In genomic region chr16:57500578-57501111, GRCh38 we compare ENCODE assay signal across 1 cellular context.
TF ChIP-seq lines count a peak whose summit lies in the region.

No MANE protein-coding gene starts in this region.

TF ChIP-seq in K562, 482 proteins besides CTCF, POLR2A, EP300 and RAD21:
- TF ChIP-seq ZNF384 (IDR thresholded peaks at IDR 0.05; ENCODE audit: low read depth, low read length) = peak; percentile 90
- peak in 1 of 2 experiments; percentile 44; a peak in 1 of 4 replicates for TF ChIP-seq NRF1 (conservative IDR thresholded peaks at IDR 0.05 in 1 of 2, IDR thresholded peaks at IDR 0.05 in 1 of 2)
- TF ChIP-seq, protein P1, sequence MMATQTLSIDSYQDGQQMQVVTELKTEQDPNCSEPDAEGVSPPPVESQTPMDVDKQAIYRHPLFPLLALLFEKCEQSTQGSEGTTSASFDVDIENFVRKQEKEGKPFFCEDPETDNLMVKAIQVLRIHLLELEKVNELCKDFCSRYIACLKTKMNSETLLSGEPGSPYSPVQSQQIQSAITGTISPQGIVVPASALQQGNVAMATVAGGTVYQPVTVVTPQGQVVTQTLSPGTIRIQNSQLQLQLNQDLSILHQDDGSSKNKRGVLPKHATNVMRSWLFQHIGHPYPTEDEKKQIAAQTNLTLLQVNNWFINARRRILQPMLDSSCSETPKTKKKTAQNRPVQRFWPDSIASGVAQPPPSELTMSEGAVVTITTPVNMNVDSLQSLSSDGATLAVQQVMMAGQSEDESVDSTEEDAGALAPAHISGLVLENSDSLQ (IDR thresholded peaks at IDR 0.05) = 0 out of 2 replicates have a peak, but pooled peaks have one; percentile 10
- TF ChIP-seq ZNF780A (CRISPR knock-in tag; IDR thresholded peaks at IDR 0.05) = no peak
